ENCODE assay signal across 1 cellular context in genomic region chr11:124081496-124081895, GRCh38.
TF ChIP-seq lines count a peak whose summit lies in the region.

No MANE protein-coding gene starts in this region.

TF ChIP-seq in IMR-90, 13 proteins besides CTCF, POLR2A, EP300 and RAD21:
- TF ChIP-seq SMC3 (IDR thresholded peaks at IDR 0.05; ENCODE audit: low read depth, low read length), result no peak
- no peak for TF ChIP-seq CEBPB (IDR thresholded peaks at IDR 0.05; ENCODE audit: low read depth, low read length)
- no peak for TF ChIP-seq USF2 (IDR thresholded peaks at IDR 0.05; ENCODE audit: low read depth, low read length)
- TF ChIP-seq MAZ (IDR thresholded peaks at IDR 0.05; ENCODE audit: borderline replicate concordance, low read depth, low read length), result no peak
- no peak for TF ChIP-seq FOS (IDR thresholded peaks at IDR 0.05; ENCODE audit: low read depth, low read length)
- TF ChIP-seq RFX5 (IDR thresholded peaks at IDR 0.05; ENCODE audit: low read depth, low read length), result no peak
- no peak for TF ChIP-seq CHD1 (IDR thresholded peaks at IDR 0.05; ENCODE audit: low read depth, low read length)
- no peak for TF ChIP-seq BHLHE40 (IDR thresholded peaks at IDR 0.05; ENCODE audit: low read depth, low read length)
- no peak for TF ChIP-seq NFE2L2 (IDR thresholded peaks at IDR 0.05; ENCODE audit: low read depth, low read length)
